Comparison of ENCODE assay signal across 23 cellular contexts in genomic region chr17:33052856-33053255, GRCh38.
DNase-seq lines count a peak whose midpoint lies in the region; ATAC-seq and TF ChIP-seq lines count a peak whose summit lies in the region.
"Had no signal": no experiment of that assay in that cellular context is flagged by ENCODE, and none has a peak within 500 bp of the region (broad histone marks: within the 10 kb centered on the region; RNA-seq: fewer than 3 reads in every experiment).

No MANE protein-coding gene starts in this region.

- no peaks in the 10 kb centered on the region for H3K27me3 ChIP-seq in naive thymus-derived CD4-positive, alpha-beta T cell (ENCODE audit: control insufficient read depth in 2 of 2, insufficient read depth in 2 of 2, low read length in 2 of 2)

- H3K4me1 ChIP-seq in naive thymus-derived CD4-positive, alpha-beta T cell (ENCODE audit: control insufficient read depth in 2 of 2, insufficient read depth in 2 of 2, low read length in 2 of 2): no peaks in the 10 kb centered on the region
- H3K4me1 ChIP-seq: SJCRH30 had no signal

- POLR2A ChIA-PET in naive thymus-derived CD4-positive, alpha-beta T cell (lab: Charles Lee): no interaction called here

- peaks cover 0 to 1% (median 0%) of the 10 kb centered on the region in 11 donors for H3K9me3 Mint-ChIP-seq in naive thymus-derived CD4-positive, alpha-beta T cell
- H3K9me3 Mint-ChIP-seq: CD8-positive, alpha-beta T cell; HFFc6 had no signal

- in situ Hi-C loops in GM13976 (cut with MboI; ENCODE audit: low sequenced_read_pairs, unreplicated experiment): no loop called here

- no peak overlapping the region for H3K27ac Mint-ChIP-seq in naive thymus-derived CD4-positive, alpha-beta T cell
- H3K27ac Mint-ChIP-seq: CD8-positive, alpha-beta T cell; HFFc6 had no signal

- no peak overlapping the region for H3K4me3 ChIP-seq in coronary artery
- no peak overlapping the region for H3K4me3 ChIP-seq in naive thymus-derived CD4-positive, alpha-beta T cell (ENCODE audit: low read length)
- H3K4me3 ChIP-seq: SJCRH30 had no signal

- DNase-seq in EH (ENCODE audit: low read depth): peak; percentile 17
- peak; percentile 17 for DNase-seq in NCI-H226
- peak; percentile 3 for DNase-seq in coronary artery (ENCODE audit: low spot score)
- peak; percentile 12 for DNase-seq in myocyte (ENCODE audit: low read depth)
- DNase-seq in NCI-H510A (lab: John Stamatoyannopoulos, UW): no peak
- no peak for DNase-seq in naive thymus-derived CD4-positive, alpha-beta T cell
- no peak for DNase-seq in GM13976 (ENCODE audit: low spot score)
- no peak for DNase-seq in hippocampal formation (lab: John Stamatoyannopoulos, UW)
- DNase-seq: AML-193; C1 segment of cervical spinal cord; Calu3; CD8-positive, alpha-beta T cell; GF-D8; HFFc6; NCI-H1092 treated with DMSO at 0.1 percent for 48 hours; NCI-H1436 treated with DMSO at 0.1 percent for 48 hours; NCI-H1930; NCI-H2227 treated with DMSO at 0.1 percent for 48 hours; NCI-H524; NCI-H774; NK-92 treated with Interleukin-12 subunit alpha and Interleukin-12 subunit beta, amount 100 ng/mL, for 24 hours; SJCRH30 had no signal

- H3K27me3 Mint-ChIP-seq in naive thymus-derived CD4-positive, alpha-beta T cell: peaks cover 2 to 40% (median 28%) of the 10 kb centered on the region in 5 donors

- H3K4me3 Mint-ChIP-seq in naive thymus-derived CD4-positive, alpha-beta T cell: no peak overlapping the region
- H3K4me3 Mint-ChIP-seq: CD8-positive, alpha-beta T cell; HFFc6 had no signal

- CTCF ChIA-PET in naive thymus-derived CD4-positive, alpha-beta T cell (lab: Charles Lee): no interaction called here

- ATAC-seq in naive thymus-derived CD4-positive, alpha-beta T cell: no peak
- ATAC-seq: CD8-positive, alpha-beta T cell; Panc1 had no signal

- no peaks in the 10 kb centered on the region for H3K36me3 ChIP-seq in naive thymus-derived CD4-positive, alpha-beta T cell (ENCODE audit: control insufficient read depth in 2 of 3, insufficient read depth in 3 of 3, low read length in 3 of 3)
- H3K36me3 ChIP-seq: SJCRH30 had no signal

- H3K4me1 Mint-ChIP-seq in naive thymus-derived CD4-positive, alpha-beta T cell: no peaks in the 10 kb centered on the region

- no peak overlapping the region for H3K27ac ChIP-seq in coronary artery
- H3K27ac ChIP-seq in naive thymus-derived CD4-positive, alpha-beta T cell (ENCODE audit: low read depth, low read length): no peak overlapping the region
- H3K27ac ChIP-seq: SJCRH30 had no signal

- intact Hi-C loops in naive thymus-derived CD4-positive, alpha-beta T cell (cut with micrococcal nuclease): no loop called here

- H3K36me3 Mint-ChIP-seq in naive thymus-derived CD4-positive, alpha-beta T cell: no peaks in the 10 kb centered on the region
- H3K36me3 Mint-ChIP-seq: CD8-positive, alpha-beta T cell had no signal

- H3K9me3 ChIP-seq in naive thymus-derived CD4-positive, alpha-beta T cell (ENCODE audit: control insufficient read depth in 2 of 3, low read length in 3 of 3): no peaks in the 10 kb centered on the region
- H3K9me3 ChIP-seq: SJCRH30 had no signal

- no peak for TF ChIP-seq CTCF in coronary artery (IDR thresholded peaks at IDR 0.05)
- TF ChIP-seq CTCF in GM13976 (IDR thresholded peaks at IDR 0.05; ENCODE audit: borderline replicate concordance, control extremely low read depth, extremely low read depth, insufficient read depth, missing control alignments): no peak

Comparison
In these comparisons a context has a peak if more than half of its experiments do, and no peak if none do; other contexts are left out.
1. DNase-seq: peak in EH (single experiment), NCI-H226 (single experiment), coronary artery (single experiment) and myocyte (single experiment); none in NCI-H510A (single experiment), naive thymus-derived CD4-positive, alpha-beta T cell (0 of 9), GM13976 (single experiment) and hippocampal formation (0 of 2).